In the genomic region with DNA sequence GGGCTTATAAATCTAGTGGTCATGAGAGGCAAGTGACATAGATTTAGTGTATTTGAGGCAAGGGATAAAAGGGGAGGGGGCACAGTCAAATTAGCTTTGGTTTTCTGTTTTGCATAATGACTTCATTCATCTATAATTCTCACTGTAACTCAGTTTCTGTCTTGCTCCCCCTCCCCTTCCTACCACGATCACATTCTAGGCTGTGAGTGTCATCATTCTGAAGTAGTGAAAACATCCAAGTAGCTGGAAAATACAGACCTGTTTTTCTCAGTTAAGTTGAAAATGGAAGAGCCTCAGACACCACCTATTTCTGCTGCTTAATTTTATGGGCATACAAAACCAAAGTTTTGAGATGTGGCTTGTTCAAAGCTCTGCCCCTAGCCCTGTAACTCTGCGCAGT, we compare ENCODE assay signal across 18 cellular contexts. TPM values are rescaled to one million over a fixed set of nuclear protein-coding genes. Genes with fewer than 3 reads are reported as not detected.
DNase-seq lines count a peak whose midpoint lies in the region; ATAC-seq, FAIRE-seq and TF ChIP-seq lines count a peak whose summit lies in the region.
"Had no signal": no experiment of that assay in that cellular context is flagged by ENCODE, and none has a peak within 500 bp of the region (broad histone marks: within the 10 kb centered on the region; RNA-seq: fewer than 3 reads in every experiment).

No MANE protein-coding gene starts in this region.

- H3K27ac Mint-ChIP-seq in activated naive CD4-positive, alpha-beta T cell treated with anti-CD3 and anti-CD28 coated beads for 36 hours = no peak overlapping the region
- peak overlapping the region; percentile 86 for H3K27ac Mint-ChIP-seq in activated B cell treated with CpG ODN at 0.5 μM for 24 hours

- no peak overlapping the region for H3K4me3 Mint-ChIP-seq in activated naive CD4-positive, alpha-beta T cell treated with anti-CD3 and anti-CD28 coated beads for 36 hours
- no peak overlapping the region for H3K4me3 Mint-ChIP-seq in activated B cell treated with CpG ODN at 0.5 μM for 24 hours

- DNase-seq in activated naive CD4-positive, alpha-beta T cell treated with anti-CD3 and anti-CD28 coated beads for 36 hours = peak; percentile 34
- DNase-seq in activated naive CD4-positive, alpha-beta T cell treated with anti-CD3 and anti-CD28 coated beads, Interleukin-2, amount 50 U/mL, for 16 hours = no peak
- no peak for DNase-seq in activated B cell treated with CpG ODN at 0.5 μM for 24 hours
- peak; percentile 67 for DNase-seq in iris pigment epithelial cell (ENCODE audit: low read depth)
- no peak for DNase-seq in CD1c-positive myeloid dendritic cell (ENCODE audit: extremely low spot score)
- DNase-seq in stimulated activated CD4-positive, alpha-beta T cell treated with anti-CD3 and anti-CD28 coated beads, Interleukin-2, amount 100 ng/mL, for 24 hours = no peak
- DNase-seq in GM12892 (ENCODE audit: insufficient read length) = no peak
- no peak for DNase-seq in HTR-8/SVneo (ENCODE audit: insufficient read length, low spot score)
- DNase-seq: activated CD4-positive, alpha-beta T cell treated with anti-CD3 and anti-CD28 coated beads for 1 hour; activated T-cell treated with anti-CD3 and anti-CD28 coated beads, Interleukin-2, amount 50 U/mL, for 48 hours; anterior cingulate cortex; midbrain; NCI-H345; occipital lobe; stimulated activated CD4-positive, alpha-beta T cell treated with anti-CD3 and anti-CD28 coated beads, Interleukin-4, amount 100 ng/mL, for 4 hours; trophoblast cell had no signal

- no peak for ATAC-seq in activated B cell treated with CpG ODN at 0.5 μM for 24 hours (ENCODE audit: low read depth)
- ATAC-seq: Right ventricle myocardium inferior, sciatic nerve had no signal

- H3K36me3 Mint-ChIP-seq in activated naive CD4-positive, alpha-beta T cell treated with anti-CD3 and anti-CD28 coated beads for 36 hours (ENCODE audit: low read depth) = no peaks in the 10 kb centered on the region
- no peaks in the 10 kb centered on the region for H3K36me3 Mint-ChIP-seq in activated B cell treated with CpG ODN at 0.5 μM for 24 hours (ENCODE audit: low read depth)

- intact Hi-C loops in activated naive CD4-positive, alpha-beta T cell treated with anti-CD3 and anti-CD28 coated beads for 36 hours (cut with micrococcal nuclease) = no loop called here
- intact Hi-C loops in activated B cell treated with CpG ODN at 0.5 μM for 24 hours (cut with micrococcal nuclease) = loop anchor here (2.0 kb wide), 1 partner anchor 15 kb away; no protein-coding TSS in a partner anchor

- H3K9me3 Mint-ChIP-seq in activated naive CD4-positive, alpha-beta T cell treated with anti-CD3 and anti-CD28 coated beads for 36 hours = no peaks in the 10 kb centered on the region
- no peaks in the 10 kb centered on the region for H3K9me3 Mint-ChIP-seq in activated B cell treated with CpG ODN at 0.5 μM for 24 hours

- CTCF ChIA-PET in activated naive CD4-positive, alpha-beta T cell treated with anti-CD3 and anti-CD28 coated beads for 36 hours (lab: Charles Lee) = interaction anchor here (1.7 to 4.0 kb wide), 2 partner anchors 9 to 21 kb away, joined by 3 to 26 read pairs; no protein-coding TSS in a partner anchor
- CTCF ChIA-PET in activated B cell treated with CpG ODN at 0.5 μM for 24 hours (lab: Charles Lee) = interaction anchor here (0.6 to 2.7 kb wide), 4 partner anchors 10 to 176 kb away, joined by 3 to 23 read pairs (median 6); no protein-coding TSS in a partner anchor

- no peak for TF ChIP-seq CTCF in activated B cell treated with CpG ODN at 0.5 μM for 24 hours (IDR thresholded peaks at IDR 0.05)

- POLR2A ChIA-PET in activated B cell treated with CpG ODN at 0.5 μM for 24 hours (lab: Charles Lee) = interaction anchor here (0.6 to 3.1 kb wide), 5 partner anchors 10 to 35 kb away, joined by 4 to 18 read pairs (median 6); no protein-coding TSS in a partner anchor

- FAIRE-seq in GM12892 (lab: Jason Lieb, UNC) (no peak), HTR-8/SVneo (lab: Jason Lieb, UNC) (no peak)

- peaks cover 73% of the 10 kb centered on the region for H3K4me1 Mint-ChIP-seq in activated naive CD4-positive, alpha-beta T cell treated with anti-CD3 and anti-CD28 coated beads for 36 hours (ENCODE audit: low read depth)
- H3K4me1 Mint-ChIP-seq in activated B cell treated with CpG ODN at 0.5 μM for 24 hours = peaks cover 88% of the 10 kb centered on the region

- no peaks in the 10 kb centered on the region for H3K27me3 Mint-ChIP-seq in activated naive CD4-positive, alpha-beta T cell treated with anti-CD3 and anti-CD28 coated beads for 36 hours (ENCODE audit: low read depth)
- no peaks in the 10 kb centered on the region for H3K27me3 Mint-ChIP-seq in activated B cell treated with CpG ODN at 0.5 μM for 24 hours

- TF ChIP-seq POLR2A in GM12892 (IDR thresholded peaks at IDR 0.05; ENCODE audit: low read depth, low read length) = no peak

RNA-seq across cellular contexts. Expression of gene MGAT5, which starts 18.1 kb away (rescaled TPM):
- total RNA-seq in activated naive CD4-positive, alpha-beta T cell treated with anti-CD3 and anti-CD28 coated beads for 36 hours = 10 to 100 TPM; 11.6 to 13.0 TPM
- 66.7 and 69.0 TPM in 2 replicates for total RNA-seq in activated B cell treated with CpG ODN at 0.5 μM for 24 hours
- 23.7 TPM for polyA plus RNA-seq in GM12892 (2012; ENCODE audit: missing spikeins)

Comparison
In these comparisons a context has a peak if more than half of its experiments do, and no peak if none do; other contexts are left out.
1. DNase-seq: peak in activated naive CD4-positive, alpha-beta T cell treated with anti-CD3 and anti-CD28 coated beads for 36 hours (single experiment) and iris pigment epithelial cell (single experiment); none in activated naive CD4-positive, alpha-beta T cell treated with anti-CD3 and anti-CD28 coated beads, Interleukin-2, amount 50 U/mL, for 16 hours (single experiment), activated B cell treated with CpG ODN at 0.5 μM for 24 hours (single experiment), CD1c-positive myeloid dendritic cell (single experiment), stimulated activated CD4-positive, alpha-beta T cell treated with anti-CD3 and anti-CD28 coated beads, Interleukin-2, amount 100 ng/mL, for 24 hours (0 of 2), GM12892 (single experiment) and HTR-8/SVneo (single experiment).